In genomic region chr3:188583476-188584161, GRCh38 we compare ENCODE assay signal across 9 cellular contexts.
DNase-seq lines count a peak whose midpoint lies in the region; ATAC-seq, FAIRE-seq and TF ChIP-seq lines count a peak whose summit lies in the region.
"Had no signal": no experiment of that assay in that cellular context is flagged by ENCODE, and none has a peak within 500 bp of the region (broad histone marks: within the 10 kb centered on the region; RNA-seq: fewer than 3 reads in every experiment).

No MANE protein-coding gene starts in this region.

- peaks cover 11% of the 10 kb centered on the region for H3K79me2 ChIP-seq in hepatocyte

- no peak overlapping the region for H3K4me3 Mint-ChIP-seq in T-helper 17 cell

- DNase-seq in T-helper 17 cell (no peak), hepatocyte (ENCODE audit: low spot score) (peak; percentile 34), urothelium cell line (ENCODE audit: low spot score) (no peak), NCI-H748 (lab: John Stamatoyannopoulos, UW; ENCODE audit: unreplicated experiment) (no peak), activated gamma-delta T cell treated with Interleukin-2 at 50 U/mL for 16 hours (no peak)
- peak; percentile 16 for DNase-seq in stimulated activated CD4-positive, alpha-beta T cell treated with anti-CD3 and anti-CD28 coated beads, Interleukin-4, amount 100 ng/mL, for 1 hour
- DNase-seq: SHP77 had no signal

- H2AFZ ChIP-seq in hepatocyte = no peak overlapping the region

- no peaks in the 10 kb centered on the region for H3K27me3 ChIP-seq in hepatocyte

- no peak for TF ChIP-seq CTCF in hepatocyte (IDR thresholded peaks at IDR 0.05; ENCODE audit: poor library complexity)

- 57% methylated on average over 8 of the region's 8 CpGs for WGBS in hepatocyte (ENCODE audit: low lambda C conversion rate, missing lambda C conversion rate)

- peaks cover 16% of the 10 kb centered on the region for H3K4me1 ChIP-seq in hepatocyte (ENCODE audit: insufficient read depth)

- peaks cover 18% of the 10 kb centered on the region for H3K4me1 Mint-ChIP-seq in T-helper 17 cell

- H3K36me3 Mint-ChIP-seq in T-helper 17 cell (ENCODE audit: low read depth) = no peaks in the 10 kb centered on the region

- no peaks in the 10 kb centered on the region for H3K36me3 ChIP-seq in hepatocyte (replicated peaks; ENCODE audit: insufficient read depth, low read depth)

- H3K27ac ChIP-seq in hepatocyte = peak overlapping the region; percentile 75

- H3K9me3 ChIP-seq in T-helper 17 cell (ENCODE audit: control insufficient read depth, low read length, poor library complexity, severe bottlenecking) (no peaks in the 10 kb centered on the region), hepatocyte (ENCODE audit: low read depth) (no peaks in the 10 kb centered on the region)

- H3K4me2 ChIP-seq in hepatocyte = peak overlapping the region; percentile 30

- H3K27me3 Mint-ChIP-seq in T-helper 17 cell = no peaks in the 10 kb centered on the region

- no peak for FAIRE-seq in urothelium cell line (lab: Jason Lieb, UNC)

- H3K27ac Mint-ChIP-seq in T-helper 17 cell = peak overlapping the region; percentile 77

- H3K4me3 ChIP-seq in hepatocyte = no peak overlapping the region

- ATAC-seq in GM19351 (IDR thresholded peaks at IDR 0.05; ENCODE audit: unreplicated experiment) (peak; percentile 41), T-helper 17 cell (peak; percentile 50), HG03469 (IDR thresholded peaks at IDR 0.05; ENCODE audit: unreplicated experiment) (no peak)

- H3K9me2 ChIP-seq in hepatocyte (replicated peaks; ENCODE audit: insufficient read depth) = no peaks in the 10 kb centered on the region

- no peaks in the 10 kb centered on the region for H4K20me1 ChIP-seq in hepatocyte (ENCODE audit: insufficient read depth, poor library complexity, severe bottlenecking)

Comparison
In these comparisons a context has a peak if more than half of its experiments do, and no peak if none do; other contexts are left out.
1. DNase-seq: peak in hepatocyte (single experiment) and stimulated activated CD4-positive, alpha-beta T cell treated with anti-CD3 and anti-CD28 coated beads, Interleukin-4, amount 100 ng/mL, for 1 hour (single experiment); none in T-helper 17 cell (0 of 3), urothelium cell line (single experiment), NCI-H748 (single experiment) and activated gamma-delta T cell treated with Interleukin-2 at 50 U/mL for 16 hours (single experiment).